10 cellular contexts compared by ENCODE assay signal in genomic region chr16:81841709-81842108, GRCh38.
DNase-seq lines count a peak whose midpoint lies in the region; ATAC-seq and TF ChIP-seq lines count a peak whose summit lies in the region.
"Had no signal": no experiment of that assay in that cellular context is flagged by ENCODE, and none has a peak within 500 bp of the region (broad histone marks: within the 10 kb centered on the region; RNA-seq: fewer than 3 reads in every experiment).

No MANE protein-coding gene starts in this region.

- TF ChIP-seq CTCF in Calu3 (IDR thresholded peaks at IDR 0.05; ENCODE audit: unreplicated experiment): no peak

- BruUV-seq in Calu3 (replicated peaks; lab: Mats Ljungman, UMichigan): no TSS peak

- H3K9me3 Mint-ChIP-seq in naive B cell (no peaks in the 10 kb centered on the region), Calu3 (ENCODE audit: low read depth, unreplicated experiment) (peaks cover under 1% of the 10 kb centered on the region)
- H3K9me3 Mint-ChIP-seq: activated naive CD4-positive, alpha-beta T cell treated with anti-CD3 and anti-CD28 coated beads, Interleukin-2, amount 10 ng/mL, durations not matched to agents 7 days and 5 days had no signal

- peak; percentile 58 for ATAC-seq in GM18861 (IDR thresholded peaks at IDR 0.05; ENCODE audit: unreplicated experiment)
- peak; percentile 47 for ATAC-seq in GM21576 (IDR thresholded peaks at IDR 0.05; ENCODE audit: unreplicated experiment)
- peak; percentile 61 for ATAC-seq in HG03460 (IDR thresholded peaks at IDR 0.05; ENCODE audit: unreplicated experiment)
- ATAC-seq in naive B cell (ENCODE audit: low read depth in 2 of 2): peak; percentile 78 to 87
- no peak for ATAC-seq in GM21717 (IDR thresholded peaks at IDR 0.05; ENCODE audit: unreplicated experiment)

- H3K36me3 Mint-ChIP-seq in naive B cell (peaks cover 0 to 5% of the 10 kb centered on the region in 2 donors), Calu3 (ENCODE audit: insufficient read depth, unreplicated experiment) (no peaks in the 10 kb centered on the region)
- H3K36me3 Mint-ChIP-seq: activated naive CD4-positive, alpha-beta T cell treated with anti-CD3 and anti-CD28 coated beads, Interleukin-2, amount 10 ng/mL, durations not matched to agents 7 days and 5 days had no signal

- H3K4me1 Mint-ChIP-seq in naive B cell (peaks cover 71 to 92% (median 84%) of the 10 kb centered on the region in 3 donors), Calu3 (ENCODE audit: low read depth, unreplicated experiment) (no peaks in the 10 kb centered on the region)

- H3K27me3 Mint-ChIP-seq in naive B cell: no peaks in the 10 kb centered on the region
- H3K27me3 Mint-ChIP-seq in Calu3 (ENCODE audit: unreplicated experiment): peaks cover 51% of the 10 kb centered on the region

- intact Hi-C loops in Calu3 (cut with micrococcal nuclease; ENCODE audit: unreplicated experiment): no loop called here
- intact Hi-C loops in posterior vena cava (cut with DNase I): loop anchor here in 1 of 2 donors (5.0 kb wide), 1 partner anchor 1286 kb away; no protein-coding TSS in a partner anchor

- peak overlapping the region; percentile 35 to 85 (median 67) for H3K4me3 Mint-ChIP-seq in naive B cell
- H3K4me3 Mint-ChIP-seq in Calu3 (ENCODE audit: low read depth, unreplicated experiment): no peak overlapping the region
- H3K4me3 Mint-ChIP-seq: activated naive CD4-positive, alpha-beta T cell treated with anti-CD3 and anti-CD28 coated beads, Interleukin-2, amount 10 ng/mL, durations not matched to agents 7 days and 5 days had no signal

- H3K27ac Mint-ChIP-seq in naive B cell (peak overlapping the region; percentile 88 to 99 (median 94)), Calu3 (ENCODE audit: unreplicated experiment) (no peak overlapping the region)

- CTCF ChIA-PET in Calu3 (lab: Charles Lee): interaction anchor here (1.1 kb wide), 1 partner anchor 106 kb away, joined by 3 read pairs; no protein-coding TSS in a partner anchor

- peak; percentile 64 for DNase-seq in naive B cell
- no peak for DNase-seq in Calu3
- DNase-seq in posterior vena cava (ENCODE audit: low spot score): no peak
- DNase-seq: activated naive CD4-positive, alpha-beta T cell treated with anti-CD3 and anti-CD28 coated beads, Interleukin-2, amount 10 ng/mL, durations not matched to agents 7 days and 5 days; NCI-H2081 treated with DMSO at 0.1 percent for 48 hours; T1000 had no signal
